In the genomic region with DNA sequence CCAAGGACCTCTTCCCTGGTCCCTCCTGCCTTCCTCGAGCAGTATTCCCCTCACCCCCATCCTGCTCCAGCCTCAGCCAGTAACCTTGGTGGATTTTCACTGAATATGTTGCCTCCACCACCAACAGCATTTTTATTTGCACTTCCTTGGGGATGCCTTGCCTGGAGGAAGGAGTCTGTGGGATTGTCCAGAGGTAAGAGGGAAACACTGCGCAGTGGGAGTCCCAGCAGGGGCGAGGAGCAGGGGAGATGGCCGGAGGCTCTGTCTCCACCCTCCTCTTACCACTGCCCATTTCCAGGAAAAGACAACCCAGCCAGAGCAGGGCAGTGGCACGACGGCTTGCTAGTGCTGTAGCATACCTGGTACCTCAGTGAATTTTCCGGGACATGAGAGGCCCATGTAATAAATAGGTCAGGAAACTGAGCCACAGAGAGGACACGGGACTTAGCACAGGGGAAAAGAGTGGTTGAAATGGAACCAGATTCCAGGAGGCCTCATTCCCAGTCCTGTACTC, we compare ENCODE assay signal across 16 cellular contexts.
"Had no signal": no experiment of that assay in that cellular context is flagged by ENCODE, and none has a peak within 500 bp of the region (broad histone marks: within the 10 kb centered on the region; RNA-seq: fewer than 3 reads in every experiment).

No MANE protein-coding gene starts in this region.

- DNase-seq: activated CD4-positive, alpha-beta T cell treated with anti-CD3 and anti-CD28 coated beads, Interleukin-2, amount 50 U/mL, for 4 hours; activated gamma-delta T cell; activated naive CD4-positive, alpha-beta T cell treated with Interleukin-2 at 50 U/mL for 16 hours; SHP77 treated with DMSO at 0.1 percent for 48 hours; T1000 had no signal

- H3K27ac ChIP-seq: ascending aorta, cardiac muscle cell, Peyer's patch, SJSA1 had no signal

- H3K27ac Mint-ChIP-seq: activated CD4-positive, alpha-beta T cell treated with anti-CD3 and anti-CD28 coated beads, Interleukin-2, amount 10 ng/mL, durations not matched to agents 24 days and 14 days; activated CD8-positive, alpha-beta T cell treated with anti-CD3 and anti-CD28 coated beads, Interleukin-2, amount 10 ng/mL, durations not matched to agents 7 days and 5 days; activated naive CD4-positive, alpha-beta T cell treated with anti-CD3 and anti-CD28 coated beads, Interleukin-2, amount 50 U/mL, for 24 hours; activated naive CD8-positive, alpha-beta T cell treated with anti-CD3 and anti-CD28 coated beads, Interleukin-2, amount 10 ng/mL, durations not matched to agents 7 days and 5 days; activated T-cell treated with anti-CD3 and anti-CD28 coated beads, Interleukin-2, amount 50 U/mL, for 24 hours; activated T-helper 2 cell treated with anti-CD3 and anti-CD28 coated beads, Interferon-gamma antibody, Interleukin-2, Interleukin-4, amounts not matched to agents 10 μg/mL and 5 μg/mL and 100 μg/mL, durations not matched to agents 14 hours and 24 hours and 36 hours had no signal

- H3K36me3 Mint-ChIP-seq: activated naive CD4-positive, alpha-beta T cell treated with anti-CD3 and anti-CD28 coated beads, Interleukin-2, amount 50 U/mL, for 24 hours; activated naive CD8-positive, alpha-beta T cell treated with anti-CD3 and anti-CD28 coated beads, Interleukin-2, amount 10 ng/mL, durations not matched to agents 7 days and 5 days had no signal

- H3K4me3 Mint-ChIP-seq: activated CD4-positive, alpha-beta T cell treated with anti-CD3 and anti-CD28 coated beads, Interleukin-2, amount 10 ng/mL, durations not matched to agents 24 days and 14 days; activated CD8-positive, alpha-beta T cell treated with anti-CD3 and anti-CD28 coated beads, Interleukin-2, amount 10 ng/mL, durations not matched to agents 7 days and 5 days; activated naive CD4-positive, alpha-beta T cell treated with anti-CD3 and anti-CD28 coated beads, Interleukin-2, amount 50 U/mL, for 24 hours; activated naive CD8-positive, alpha-beta T cell treated with anti-CD3 and anti-CD28 coated beads, Interleukin-2, amount 10 ng/mL, durations not matched to agents 7 days and 5 days; activated T-cell treated with anti-CD3 and anti-CD28 coated beads, Interleukin-2, amount 50 U/mL, for 24 hours; central memory CD8-positive, alpha-beta T cell had no signal

- H3K4me1 Mint-ChIP-seq: activated CD4-positive, alpha-beta T cell treated with anti-CD3 and anti-CD28 coated beads, Interleukin-2, amount 10 ng/mL, durations not matched to agents 24 days and 14 days; activated naive CD4-positive, alpha-beta T cell treated with anti-CD3 and anti-CD28 coated beads, Interleukin-2, amount 50 U/mL, for 24 hours; central memory CD8-positive, alpha-beta T cell had no signal

- H3K36me3 ChIP-seq: ascending aorta, cardiac muscle cell, Peyer's patch, SJSA1 had no signal

- H3K27me3 ChIP-seq: ascending aorta, Peyer's patch, SJSA1 had no signal

- H3K9me3 Mint-ChIP-seq: activated CD4-positive, alpha-beta T cell treated with anti-CD3 and anti-CD28 coated beads, Interleukin-2, amount 10 ng/mL, durations not matched to agents 24 days and 14 days; activated naive CD4-positive, alpha-beta T cell treated with anti-CD3 and anti-CD28 coated beads, Interleukin-2, amount 50 U/mL, for 24 hours; activated naive CD8-positive, alpha-beta T cell treated with anti-CD3 and anti-CD28 coated beads, Interleukin-2, amount 10 ng/mL, durations not matched to agents 7 days and 5 days; activated T-cell treated with anti-CD3 and anti-CD28 coated beads, Interleukin-2, amount 50 U/mL, for 24 hours; activated T-helper 2 cell treated with anti-CD3 and anti-CD28 coated beads, Interferon-gamma antibody, Interleukin-2, Interleukin-4, amounts not matched to agents 10 μg/mL and 5 μg/mL and 100 μg/mL, durations not matched to agents 14 hours and 24 hours and 36 hours; central memory CD8-positive, alpha-beta T cell had no signal

- H3K4me3 ChIP-seq: cardiac muscle cell, SJSA1 had no signal
